In genomic region chr4:157607996-157608395, GRCh38 we compare ENCODE assay signal across 25 cellular contexts.
A peak's percentile ranks its signal among the peaks of the same experiment; 100 is the strongest.
DNase-seq lines count a peak whose midpoint lies in the region; FAIRE-seq and TF ChIP-seq lines count a peak whose summit lies in the region.
"Had no signal": no experiment of that assay in that cellular context is flagged by ENCODE, and none has a peak within 500 bp of the region (broad histone marks: within the 10 kb centered on the region; RNA-seq: fewer than 3 reads in every experiment).

No MANE protein-coding gene starts in this region.

- no peak for TF ChIP-seq CTCF in A673 (conservative IDR thresholded peaks at IDR 0.05; ENCODE audit: low read depth, low read length)

- CTCF ChIA-PET in A673 (lab: Charles Lee) = no interaction called here

- H3K9me3 ChIP-seq in small intestine (ENCODE audit: control insufficient read depth, low read depth) = no peaks in the 10 kb centered on the region
- H3K9me3 ChIP-seq in A673 (ENCODE audit: low read depth, low read length, poor library complexity, severe bottlenecking) = no peaks in the 10 kb centered on the region
- H3K9me3 ChIP-seq: A549, BE2C, BLaER1 had no signal

- BruUV-seq in A673 (replicated peaks; lab: Mats Ljungman, UMichigan) = no TSS peak

- FAIRE-seq in small intestine (lab: Jason Lieb, UNC) = peak; percentile 15
- FAIRE-seq: A549, GM12878, GM12892, GM18507 had no signal

- POLR2A ChIA-PET in A673 (lab: Charles Lee; ENCODE audit: low non-redundant PET) = no interaction called here

- intact Hi-C loops in A673 (cut with micrococcal nuclease; ENCODE audit: unreplicated experiment) = no loop called here

- H3K4me1 ChIP-seq in small intestine (ENCODE audit: control insufficient read depth in 2 of 2, insufficient read depth in 1 of 2, low read depth in 1 of 2, low read length in 1 of 2) (no peaks in the 10 kb centered on the region), A673 (ENCODE audit: insufficient read depth, low read length, poor library complexity, severe bottlenecking) (no peaks in the 10 kb centered on the region)
- H3K4me1 ChIP-seq: A549, BE2C, BLaER1 had no signal

- no peak overlapping the region for H3K4me3 ChIP-seq in small intestine (ENCODE audit: low read depth in 1 of 2, low read length in 2 of 2)
- H3K4me3 ChIP-seq in A673 (ENCODE audit: low read depth, low read length, poor library complexity, severe bottlenecking) = no peak overlapping the region
- H3K4me3 ChIP-seq: A549, BLaER1, GM12878 had no signal

- H3K27me3 ChIP-seq in small intestine (ENCODE audit: control insufficient read depth in 2 of 2, insufficient read depth in 2 of 2, low read length in 2 of 2) (no peaks in the 10 kb centered on the region), A673 (replicated peaks; ENCODE audit: insufficient read depth, low read depth, low read length, poor library complexity) (no peaks in the 10 kb centered on the region)
- H3K27me3 ChIP-seq: BE2C, BLaER1 had no signal

- DNase-seq in NCI-H2171 treated with DMSO at 0.1 percent for 48 hours (lab: John Stamatoyannopoulos, UW) = peak; percentile 65
- no peak for DNase-seq in NCI-H2171 (lab: John Stamatoyannopoulos, UW)
- DNase-seq in D341Med (ENCODE audit: low spot score) = peak; percentile 28
- DNase-seq in small intestine = no peak
- no peak for DNase-seq in A673 (ENCODE audit: low spot score)
- DNase-seq: ACHN; BE2C; C1 segment of cervical spinal cord; CD4-positive, alpha-beta memory T cell; CD4-positive, CD25-positive, alpha-beta regulatory T cell; CD8-positive, alpha-beta memory T cell; COR-L47; DMS 273 treated with DMSO at 0.1 percent for 48 hours; DMS153; DMS53; DMS79; DND-41; EL; GDM1 had no signal

- H3K36me3 ChIP-seq in small intestine (ENCODE audit: control insufficient read depth in 2 of 2, insufficient read depth in 2 of 2, low read length in 2 of 2) (no peaks in the 10 kb centered on the region), A673 (ENCODE audit: insufficient read depth, low read length, poor library complexity, severe bottlenecking) (no peaks in the 10 kb centered on the region)
- H3K36me3 ChIP-seq: BE2C, BLaER1 had no signal

- no peak overlapping the region for H3K27ac ChIP-seq in small intestine (ENCODE audit: low read depth in 1 of 2, low read length in 1 of 2)
- H3K27ac ChIP-seq in A673 (ENCODE audit: low read depth, low read length, poor library complexity, severe bottlenecking) = no peak overlapping the region
- H3K27ac ChIP-seq: 22Rv1, A549, BLaER1 had no signal

- 24 to 56% (median 34%) methylated on average over 1 of the region's 1 CpG for WGBS in small intestine, 3 donors

Comparison
In these comparisons a context has a peak if more than half of its experiments do, and no peak if none do; other contexts are left out.
1. DNase-seq: peak in NCI-H2171 treated with DMSO at 0.1 percent for 48 hours (single experiment) and D341Med (single experiment); none in NCI-H2171 (single experiment), small intestine (single experiment) and A673 (single experiment).